In the genomic region with DNA sequence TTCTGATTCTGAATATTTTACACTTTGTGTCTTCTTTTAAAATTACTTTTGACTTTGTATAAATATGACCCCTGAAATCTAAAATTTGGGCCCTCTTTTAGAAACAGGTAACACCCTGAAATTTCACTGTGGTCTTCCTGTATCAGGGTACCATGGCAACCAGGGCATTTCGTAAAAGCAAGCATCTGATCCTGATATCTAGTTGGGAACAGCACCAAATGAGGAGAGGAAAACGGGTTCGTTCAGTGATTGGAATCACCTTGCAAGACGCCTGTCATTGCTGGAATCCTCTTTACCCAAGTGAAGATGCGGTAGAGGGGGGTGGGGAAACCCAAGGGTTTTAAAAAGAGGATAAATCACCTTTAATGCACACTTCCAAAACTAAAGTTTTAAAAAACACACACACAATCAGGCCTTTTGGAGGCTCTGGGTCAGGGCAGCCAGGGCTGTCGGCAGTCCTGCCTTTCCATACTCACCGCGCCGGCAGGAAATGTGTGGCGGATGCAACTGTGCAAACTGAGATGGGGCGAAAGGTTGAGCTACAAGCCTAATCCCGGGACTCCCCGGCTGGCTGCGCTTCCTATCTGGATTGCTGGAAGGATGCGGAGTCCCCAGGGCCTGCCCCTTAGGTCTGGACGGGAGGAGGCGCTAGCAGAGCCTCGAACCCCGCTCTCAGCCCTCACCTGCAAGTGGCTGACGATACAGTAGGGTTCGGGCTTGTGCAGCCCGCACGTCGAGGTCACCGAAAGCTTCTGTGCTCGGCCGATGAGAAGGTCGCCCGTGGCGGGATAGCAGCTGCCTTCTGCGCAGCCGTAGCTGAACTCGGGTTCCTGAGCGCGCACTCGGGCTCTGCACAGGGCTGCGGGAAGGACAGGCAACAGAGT, we compare ENCODE assay signal across 8 cellular contexts. TPM values are rescaled to one million over a fixed set of nuclear protein-coding genes. Genes with fewer than 3 reads are reported as not detected.
DNase-seq lines count a peak whose midpoint lies in the region; ATAC-seq and TF ChIP-seq lines count a peak whose summit lies in the region.

No MANE protein-coding gene starts in this region.

- no peaks in the 10 kb centered on the region for H3K4me1 ChIP-seq in iPS-20b (ENCODE audit: insufficient read depth, low read length)
- peaks cover 55% of the 10 kb centered on the region for H3K4me1 ChIP-seq in smooth muscle cell (ENCODE audit: low read depth)

- H3K4me2 ChIP-seq in smooth muscle cell = peak overlapping the region; percentile 89

- peak overlapping the region; percentile 68 for H3K4me3 Mint-ChIP-seq in activated T-cell treated with anti-CD3 and anti-CD28 coated beads, Interleukin-2, amount 50 U/mL, for 4 hours

- H3K4me3 ChIP-seq in astrocyte of the spinal cord (ENCODE audit: low read depth, low read length) = peak overlapping the region; percentile 85
- H3K4me3 ChIP-seq in iPS-20b (ENCODE audit: low read length) = peak overlapping the region; percentile 77
- H3K4me3 ChIP-seq in smooth muscle cell = peak overlapping the region; percentile 72

- H3K9ac ChIP-seq in iPS-20b (ENCODE audit: low read depth, low read length) (peak overlapping the region; percentile 70), smooth muscle cell (ENCODE audit: low read depth) (peak overlapping the region; percentile 59)

- 10% methylated on average over 33 of the region's 37 CpGs for WGBS in smooth muscle cell (ENCODE audit: low lambda C conversion rate)

- no peak for ATAC-seq in activated T-cell treated with anti-CD3 and anti-CD28 coated beads, Interleukin-2, amount 50 U/mL, for 4 hours
- ATAC-seq in GM19035 (IDR thresholded peaks at IDR 0.05; ENCODE audit: unreplicated experiment) (no peak), HG03469 (IDR thresholded peaks at IDR 0.05; ENCODE audit: unreplicated experiment) (no peak)

- H3K27me3 ChIP-seq in iPS-20b (ENCODE audit: insufficient read depth, low read length) (peaks cover 65% of the 10 kb centered on the region), smooth muscle cell (ENCODE audit: low read depth) (no peaks in the 10 kb centered on the region)

- peak overlapping the region; percentile 28 for H2AFZ ChIP-seq in smooth muscle cell (ENCODE audit: low read depth)

- peaks cover 20% of the 10 kb centered on the region for H3K79me2 ChIP-seq in smooth muscle cell (ENCODE audit: low read depth)

- TF ChIP-seq CTCF in astrocyte of the spinal cord (IDR thresholded peaks at IDR 0.05; ENCODE audit: low read depth, low read length) (peak; percentile 38), smooth muscle cell (IDR thresholded peaks at IDR 0.05; ENCODE audit: borderline replicate concordance, insufficient read depth, poor library complexity, severe bottlenecking) (peak; percentile 13)

- no peaks in the 10 kb centered on the region for H3K36me3 Mint-ChIP-seq in activated T-cell treated with anti-CD3 and anti-CD28 coated beads, Interleukin-2, amount 50 U/mL, for 4 hours (ENCODE audit: insufficient read depth)

- peaks cover 60% of the 10 kb centered on the region for H3K27me3 Mint-ChIP-seq in activated T-cell treated with anti-CD3 and anti-CD28 coated beads, Interleukin-2, amount 50 U/mL, for 4 hours (ENCODE audit: low read depth)

- in situ Hi-C loops in astrocyte of the spinal cord (cut with HindIII; ENCODE audit: low sequenced_read_pairs) = no loop called here

- no peak for DNase-seq in activated T-cell treated with anti-CD3 and anti-CD28 coated beads, Interleukin-2, amount 50 U/mL, for 4 hours
- no peak for DNase-seq in activated T-cell treated with anti-CD3 and anti-CD28 coated beads, Interleukin-2, amount 50 U/mL, for 1 hour
- DNase-seq in astrocyte of the spinal cord (ENCODE audit: low read depth, low spot score) (peak; percentile 55), smooth muscle cell (lab: John Stamatoyannopoulos, UW; ENCODE audit: unreplicated experiment) (no peak), NCI-H1417 treated with DMSO at 0.1 percent for 48 hours (lab: John Stamatoyannopoulos, UW) (no peak)

- no peaks in the 10 kb centered on the region for H3K9me3 Mint-ChIP-seq in activated T-cell treated with anti-CD3 and anti-CD28 coated beads, Interleukin-2, amount 50 U/mL, for 4 hours

- H3K36me3 ChIP-seq in iPS-20b (ENCODE audit: insufficient read depth, low read depth, low read length) (peaks cover 23% of the 10 kb centered on the region), smooth muscle cell (ENCODE audit: low read depth) (no peaks in the 10 kb centered on the region)

- H3K4me1 Mint-ChIP-seq in activated T-cell treated with anti-CD3 and anti-CD28 coated beads, Interleukin-2, amount 50 U/mL, for 4 hours (ENCODE audit: low read depth) = peaks cover 24% of the 10 kb centered on the region

- peaks cover 50% of the 10 kb centered on the region for H3F3A ChIP-seq in smooth muscle cell (ENCODE audit: low read depth)

- no peaks in the 10 kb centered on the region for H3K9me3 ChIP-seq in iPS-20b (ENCODE audit: insufficient read depth, low read depth, low read length)
- no peaks in the 10 kb centered on the region for H3K9me3 ChIP-seq in smooth muscle cell (replicated peaks; ENCODE audit: low read depth)

- H3K27ac ChIP-seq in iPS-20b (ENCODE audit: low read length) = no peak overlapping the region
- H3K27ac ChIP-seq in smooth muscle cell (ENCODE audit: low read depth) = peak overlapping the region; percentile 92

- H4K20me1 ChIP-seq in smooth muscle cell (ENCODE audit: low read depth) = no peaks in the 10 kb centered on the region

RNA-seq across cellular contexts. Expression of gene LAMB1, which starts 1.8 kb away (rescaled TPM):
- under 1 TPM; 0.26 to 0.46 (median 0.30) TPM for total RNA-seq in activated T-cell treated with anti-CD3 and anti-CD28 coated beads, Interleukin-2, amount 50 U/mL, for 4 hours
- 244 and 306 TPM in 2 replicates for total RNA-seq in smooth muscle cell
- 191 and 246 TPM in 2 replicates for polyA plus RNA-seq in smooth muscle cell

Comparison
In these comparisons a context has a peak if more than half of its experiments do, and no peak if none do; other contexts are left out.
1. RNA of gene LAMB1, which starts 1.8 kb away (total RNA-seq): 244 to 306 TPM in smooth muscle cell; 0.26 to 0.46 TPM in activated T-cell treated with anti-CD3 and anti-CD28 coated beads, Interleukin-2, amount 50 U/mL, for 4 hours; every median in the first group is over 100 times any median in the second.
2. Peak in every context shown above with its lines, with median percentiles within 50 percentile points of each other: H3K4me3 ChIP-seq.